ENCODE assay signal across 34 cellular contexts in genomic region chr11:79506124-79506523, GRCh38.
DNase-seq lines count a peak whose midpoint lies in the region; ATAC-seq, FAIRE-seq and TF ChIP-seq lines count a peak whose summit lies in the region.
"Had no signal": no experiment of that assay in that cellular context is flagged by ENCODE, and none has a peak within 500 bp of the region (broad histone marks: within the 10 kb centered on the region; RNA-seq: fewer than 3 reads in every experiment).

No MANE protein-coding gene starts in this region.

- 20% methylated on average over 3 of the region's 3 CpGs for WGBS in A549 (ENCODE audit: missing lambda C conversion rate)
- WGBS in mesendoderm (ENCODE audit: extremely low coverage, insufficient coverage, low lambda C conversion rate): no CpG with 5 or more reads among the region's 3 CpGs
- WGBS in heart left ventricle, 4 donors: 77 to 80% (median 79%) methylated on average over 3 of the region's 3 CpGs

- POLR2A ChIA-PET in A549 (lab: Yijun Ruan, JAX) (no interaction called here), HEK293 (lab: Yijun Ruan, JAX) (no interaction called here)

- FAIRE-seq in A549 (lab: Jason Lieb, UNC): no peak
- FAIRE-seq: A204.1, D721Med had no signal

- H3K36me3 Mint-ChIP-seq in immature natural killer cell: no peaks in the 10 kb centered on the region
- H3K36me3 Mint-ChIP-seq: CD14-positive monocyte; CD4-positive, alpha-beta memory T cell; CD4-positive, CD25-positive, alpha-beta regulatory T cell; CD8-positive, alpha-beta memory T cell; CD8-positive, alpha-beta T cell had no signal

- no peaks in the 10 kb centered on the region for H3K4me1 Mint-ChIP-seq in immature natural killer cell
- H3K4me1 Mint-ChIP-seq: B cell; CD14-positive monocyte; CD4-positive, alpha-beta memory T cell; CD4-positive, CD25-positive, alpha-beta regulatory T cell had no signal

- no peaks in the 10 kb centered on the region for H3K36me3 ChIP-seq in HEK293 (ENCODE audit: control insufficient read depth in 2 of 2, insufficient read depth in 1 of 2, low read length in 2 of 2)
- H3K36me3 ChIP-seq in mesendoderm (ENCODE audit: control insufficient read depth, insufficient read depth, low read length): no peaks in the 10 kb centered on the region
- no peaks in the 10 kb centered on the region for H3K36me3 ChIP-seq in heart left ventricle
- H3K36me3 ChIP-seq: BE2C; BLaER1; BLaER1 treated with 17β-estradiol and CSF1 and Interleukin-3, amounts not matched to agents 10 nM and 100 nM had no signal

- no peaks in the 10 kb centered on the region for H3K79me2 ChIP-seq in mesendoderm (ENCODE audit: control insufficient read depth, insufficient read depth, low read length)

- H3K4ac ChIP-seq in mesendoderm (ENCODE audit: low read depth, low read length): no peak overlapping the region

- H3K79me1 ChIP-seq in mesendoderm (ENCODE audit: low read length): no peaks in the 10 kb centered on the region

- H3K23ac ChIP-seq in mesendoderm (ENCODE audit: low read length): no peak overlapping the region

- no peak overlapping the region for H3K27ac ChIP-seq in A549
- H3K27ac ChIP-seq in HEK293 (ENCODE audit: extremely low read depth, low read depth, low read length): no peak overlapping the region
- no peak overlapping the region for H3K27ac ChIP-seq in mesendoderm (ENCODE audit: low read depth, low read length)
- H3K27ac ChIP-seq in heart left ventricle: no peak overlapping the region
- H3K27ac ChIP-seq: 22Rv1; BLaER1; BLaER1 treated with 17β-estradiol and CSF1 and Interleukin-3, amounts not matched to agents 10 nM and 100 nM; C4-2B had no signal

- TF ChIP-seq CTCF in A549 (IDR thresholded peaks at IDR 0.05) (no peak), HEK293 (tag by site-specific recombination; IDR thresholded peaks at IDR 0.05) (no peak), heart left ventricle (IDR thresholded peaks at IDR 0.05) (no peak)

- H2BK15ac ChIP-seq in mesendoderm (replicated peaks; ENCODE audit: low read depth): no peak overlapping the region

- no peak for TF ChIP-seq POLR2A in A549 (IDR thresholded peaks at IDR 0.05; ENCODE audit: low read length)
- TF ChIP-seq POLR2A in heart left ventricle (IDR thresholded peaks at IDR 0.05): no peak

- no peak overlapping the region for H4K5ac ChIP-seq in mesendoderm (ENCODE audit: low read length)

- TF ChIP-seq RAD21 in A549 (conservative IDR thresholded peaks at IDR 0.05 in 1 of 2, IDR thresholded peaks at IDR 0.05 in 1 of 2): no peak

- peak overlapping the region; percentile 56 for H3K56ac ChIP-seq in mesendoderm (ENCODE audit: low read length)

- H3K27ac Mint-ChIP-seq in immature natural killer cell: no peak overlapping the region
- H3K27ac Mint-ChIP-seq: B cell; CD14-positive monocyte; CD4-positive, alpha-beta memory T cell; CD4-positive, alpha-beta T cell; CD4-positive, CD25-positive, alpha-beta regulatory T cell; CD8-positive, alpha-beta memory T cell; CD8-positive, alpha-beta T cell had no signal

- TF ChIP-seq EP300 in A549 (IDR thresholded peaks at IDR 0.05): no peak

- H3K9me3 ChIP-seq in A549 (no peaks in the 10 kb centered on the region), HEK293 (ENCODE audit: control insufficient read depth, insufficient read depth, low read depth, low read length) (no peaks in the 10 kb centered on the region), heart left ventricle (no peaks in the 10 kb centered on the region)
- H3K9me3 ChIP-seq: BE2C; BLaER1; BLaER1 treated with 17β-estradiol and CSF1 and Interleukin-3, amounts not matched to agents 10 nM and 100 nM had no signal

- H3K4me3 ChIP-seq in A549 (no peak overlapping the region), HEK293 (ENCODE audit: low read depth, low read length) (no peak overlapping the region), mesendoderm (ENCODE audit: low read length) (no peak overlapping the region), heart left ventricle (no peak overlapping the region)
- H3K4me3 ChIP-seq: BLaER1; BLaER1 treated with 17β-estradiol and CSF1 and Interleukin-3, amounts not matched to agents 10 nM and 100 nM had no signal

- H3K27me3 ChIP-seq in mesendoderm (ENCODE audit: insufficient read depth, low read length, poor library complexity): no peaks in the 10 kb centered on the region
- no peaks in the 10 kb centered on the region for H3K27me3 ChIP-seq in heart left ventricle
- H3K27me3 ChIP-seq: BE2C; BLaER1; BLaER1 treated with 17β-estradiol and CSF1 and Interleukin-3, amounts not matched to agents 10 nM and 100 nM had no signal

- H3K27me3 Mint-ChIP-seq in immature natural killer cell (ENCODE audit: low read depth in 3 of 3): peaks cover 0 to 2% (median 0%) of the 10 kb centered on the region in 3 donors
- H3K27me3 Mint-ChIP-seq: CD4-positive, CD25-positive, alpha-beta regulatory T cell had no signal

- DNase-seq in A549 (ENCODE audit: low read depth in 1 of 2, low spot score in 1 of 2) (no peak), mesendoderm (no peak), heart left ventricle (no peak), immature natural killer cell (no peak), SIG-M5 treated with dmso at 0.1 percent for 504 hours (lab: John Stamatoyannopoulos, UW; ENCODE audit: unreplicated experiment) (no peak)
- DNase-seq: 8988T; ACHN; AML-193; BE2C; C1 segment of cervical spinal cord; Caco-2; Calu3; CD4-positive, alpha-beta memory T cell; CD4-positive, alpha-beta T cell; CD4-positive, CD25-positive, alpha-beta regulatory T cell; CD8-positive, alpha-beta memory T cell; CD8-positive, alpha-beta T cell; COR-L47; DMS 273 treated with DMSO at 0.1 percent for 48 hours; DMS153; DMS53; DMS79; DMS79 treated with DMSO at 0.1 percent for 48 hours; DND-41; EL had no signal

- no peak overlapping the region for H3K9ac ChIP-seq in mesendoderm (ENCODE audit: low read length)
- H3K9ac ChIP-seq: BLaER1; BLaER1 treated with 17β-estradiol and CSF1 and Interleukin-3, amounts not matched to agents 10 nM and 100 nM had no signal

- H3K9me3 Mint-ChIP-seq in immature natural killer cell: peaks cover 0 to 10% (median 4%) of the 10 kb centered on the region in 6 donors

- no peak overlapping the region for H2BK5ac ChIP-seq in mesendoderm (ENCODE audit: low read length)

- H2AK5ac ChIP-seq in mesendoderm (ENCODE audit: low read length): no peak overlapping the region

- intact Hi-C loops in heart left ventricle (cut with DNase I): no loop called here

- H3K4me3 Mint-ChIP-seq in immature natural killer cell: no peak overlapping the region
- H3K4me3 Mint-ChIP-seq: B cell; CD14-positive monocyte; CD4-positive, alpha-beta memory T cell; CD4-positive, alpha-beta T cell; CD4-positive, CD25-positive, alpha-beta regulatory T cell; CD8-positive, alpha-beta memory T cell; CD8-positive, alpha-beta T cell had no signal

- H3K4me1 ChIP-seq in A549 (no peaks in the 10 kb centered on the region), HEK293 (ENCODE audit: control insufficient read depth, insufficient read depth, low read length) (no peaks in the 10 kb centered on the region), mesendoderm (ENCODE audit: control insufficient read depth, low read depth, low read length) (peaks cover 6% of the 10 kb centered on the region), heart left ventricle (peaks cover 0 to 31% (median 9%) of the 10 kb centered on the region in 12 donors)
- H3K4me1 ChIP-seq: BE2C had no signal

- H4K8ac ChIP-seq in mesendoderm (ENCODE audit: low read depth, low read length): no peak overlapping the region

- ATAC-seq in A549: no peak
- ATAC-seq in heart left ventricle: no peak
- ATAC-seq: CD8-positive, alpha-beta T cell had no signal

- CTCF ChIA-PET in A549 (lab: Yijun Ruan, JAX): interaction anchor here (0.6 to 3.6 kb wide), 2 partner anchors 13 to 844 kb away, joined by 3 to 31 read pairs; no protein-coding TSS in a partner anchor
- CTCF ChIA-PET in HEK293 (lab: Yijun Ruan, JAX): interaction anchor here (4.3 kb wide), 1 partner anchor 13 kb away, joined by 30 read pairs; no protein-coding TSS in a partner anchor

- H3K18ac ChIP-seq in mesendoderm (ENCODE audit: low read length): peak overlapping the region; percentile 70

- H3K4me2 ChIP-seq in A549: no peak overlapping the region
- H3K4me2 ChIP-seq in mesendoderm (ENCODE audit: low read length): no peak overlapping the region
- H3K4me2 ChIP-seq: BLaER1; BLaER1 treated with 17β-estradiol and CSF1 and Interleukin-3, amounts not matched to agents 10 nM and 100 nM had no signal

- no peak overlapping the region for H2BK120ac ChIP-seq in mesendoderm (ENCODE audit: low read depth, low read length)

TF ChIP-seq in A549, 52 proteins besides CTCF, POLR2A, EP300 and RAD21 (continues in another document):
- TF ChIP-seq ZC3H11A (IDR thresholded peaks at IDR 0.05) (peak; percentile 69), NR3C1 (IDR thresholded peaks at IDR 0.05) (no peak), BCL3 (IDR thresholded peaks at IDR 0.05) (no peak)

TF ChIP-seq in HEK293, 187 proteins besides CTCF, POLR2A, EP300 and RAD21 (continues in another document):
- TF ChIP-seq ZBTB8A (tag by site-specific recombination; IDR thresholded peaks at IDR 0.05) (peak; percentile 52; the same call in 1 of the 2 replicates), ZNF138 (tag by site-specific recombination; IDR thresholded peaks at IDR 0.05; ENCODE audit: borderline replicate concordance) (no peak), REST (tag by site-specific recombination; IDR thresholded peaks at IDR 0.05) (0 out of 2 replicates have a peak, but pooled peaks have one; percentile 37), ZNF266 (tag by site-specific recombination; IDR thresholded peaks at IDR 0.05; ENCODE audit: low read depth) (peak; percentile 57; the same call in 1 of the 2 replicates)

Comparison
In these comparisons a context has a peak if more than half of its experiments do, and no peak if none do; other contexts are left out.
1. Of the 5 proteins assayed by ChIP-seq in both HEK293 and A549: peak only in HEK293: REST; only in A549: none; in both: none; in neither: 4.